14 cellular contexts compared by ENCODE assay signal in genomic region chr11:132114743-132115142, GRCh38.
DNase-seq lines count a peak whose midpoint lies in the region; ATAC-seq, FAIRE-seq and TF ChIP-seq lines count a peak whose summit lies in the region.
"Had no signal": no experiment of that assay in that cellular context is flagged by ENCODE, and none has a peak within 500 bp of the region (broad histone marks: within the 10 kb centered on the region; RNA-seq: fewer than 3 reads in every experiment).

No MANE protein-coding gene starts in this region.

- CTCF ChIA-PET in H1 (lab: Charles Lee; ENCODE audit: partially characterized antibody): interaction anchor here (0.6 to 5.1 kb wide), 32 partner anchors 9 to 949 kb away, joined by 3 to 51 read pairs (median 5); no protein-coding TSS in a partner anchor
- CTCF ChIA-PET in GM10248 (lab: Yijun Ruan, JAX): interaction anchor here (1.1 to 1.6 kb wide), 4 partner anchors 10 to 30 kb away, joined by 3 to 4 read pairs (median 3); no protein-coding TSS in a partner anchor

- no peak for TF ChIP-seq POLR2A in H1 (IDR thresholded peaks at IDR 0.05; ENCODE audit: control extremely low read depth in 1 of 2, low read depth in 2 of 2, low read length in 2 of 2)
- TF ChIP-seq POLR2A in tibial nerve (IDR thresholded peaks at IDR 0.05): no peak

- H3K4ac ChIP-seq in H1 (replicated peaks; ENCODE audit: insufficient read length, low read depth, low read length): no peak overlapping the region

- H3K79me2 ChIP-seq in H1 (ENCODE audit: control insufficient read depth in 1 of 2, insufficient read depth in 2 of 2, low read length in 2 of 2) (no peaks in the 10 kb centered on the region), osteoblast (ENCODE audit: insufficient read depth, low read length) (peaks cover 22% of the 10 kb centered on the region)

- DNase-seq in H1 (ENCODE audit: low read depth in 1 of 2, low spot score in 2 of 2) (no peak), kidney glomerular epithelial cell (lab: John Stamatoyannopoulos, UW) (peak; percentile 5), osteoblast (ENCODE audit: insufficient read length, low spot score, missing footprints) (no peak), tibial nerve (ENCODE audit: low spot score in 2 of 2) (no peak), hippocampal formation (lab: John Stamatoyannopoulos, UW) (no peak), GM10248 (ENCODE audit: extremely low spot score) (no peak), heart right ventricle (no peak)
- no peak for DNase-seq in activated T-helper 1 cell treated with anti-CD3 and anti-CD28 coated beads, Interleukin-12 subunit alpha, Interleukin-12 subunit beta, Interleukin-2, Interleukin-4 antibody, amounts not matched to agents 30 ng/mL and 10 ng/mL and 1 ng/mL, durations not matched to agents 14 hours and 24 hours and 36 hours (ENCODE audit: low spot score)
- DNase-seq: CD8-positive, alpha-beta T cell had no signal

- no peak overlapping the region for H2BK12ac ChIP-seq in H1 (ENCODE audit: low read depth, low read length)

- no peak for FAIRE-seq in H1 (lab: Jason Lieb, UNC)
- FAIRE-seq: A549, GM19239 had no signal

- H2BK120ac ChIP-seq in H1 (replicated peaks; ENCODE audit: low read depth, low read length): no peak overlapping the region

- H3K4me2 ChIP-seq in H1 (ENCODE audit: insufficient read depth in 1 of 2, low read depth in 2 of 2, low read length in 2 of 2) (no peak overlapping the region), osteoblast (ENCODE audit: insufficient read depth, low read length) (peak overlapping the region; percentile 29)
- H3K4me2 ChIP-seq: A549 had no signal

- TF ChIP-seq EP300 in H1 (IDR thresholded peaks at IDR 0.05; ENCODE audit: borderline replicate concordance in 1 of 2, low read depth in 2 of 2, low read length in 2 of 2) (no peak), tibial nerve (IDR thresholded peaks at IDR 0.05) (no peak)

- H3K4me1 ChIP-seq in H1 (replicated peaks in 1 of 4; ENCODE audit: control insufficient read depth in 3 of 4, insufficient read depth in 4 of 4, low read length in 3 of 4) (peaks cover 2 to 15% (median 12%) of the 10 kb centered on the region in 4 experiments; a peak in 6 of 7 replicates), osteoblast (ENCODE audit: insufficient read depth, low read length) (peaks cover 47% of the 10 kb centered on the region), tibial nerve (peaks cover 0 to 52% (median 27%) of the 10 kb centered on the region in 4 donors), heart right ventricle (peaks cover 0 to 6% (median 0%) of the 10 kb centered on the region in 9 donors)
- H3K4me1 ChIP-seq: A549, Caco-2 had no signal

- no peaks in the 10 kb centered on the region for H3K27me3 Mint-ChIP-seq in activated T-helper 1 cell treated with anti-CD3 and anti-CD28 coated beads, Interleukin-12 subunit alpha, Interleukin-12 subunit beta, Interleukin-2, Interleukin-4 antibody, amounts not matched to agents 30 ng/mL and 10 ng/mL and 1 ng/mL, durations not matched to agents 14 hours and 24 hours and 36 hours (ENCODE audit: insufficient read depth)

- POLR2A ChIA-PET in H1 (lab: Charles Lee; ENCODE audit: partially characterized antibody) (interaction anchor here (1.0 to 1.3 kb wide), 2 partner anchors 9 to 12 kb away, joined by 4 read pairs; no protein-coding TSS in a partner anchor), GM10248 (lab: Yijun Ruan, JAX) (no interaction called here)

- H3K18ac ChIP-seq in H1 (ENCODE audit: extremely low read depth, low read length): no peak overlapping the region

- H4K20me1 ChIP-seq in H1 (replicated peaks in 1 of 2; ENCODE audit: control insufficient read depth in 1 of 2, insufficient read depth in 2 of 2, low read length in 2 of 2) (no peaks in the 10 kb centered on the region), osteoblast (ENCODE audit: insufficient read depth, low read length) (no peaks in the 10 kb centered on the region)

- no peak overlapping the region for H3K27ac ChIP-seq in H1 (ENCODE audit: low read depth, low read length)
- peak overlapping the region; percentile 100 for H3K27ac ChIP-seq in osteoblast (ENCODE audit: low read depth, low read length)
- peak overlapping the region; percentile 75 to 94 (median 86) for H3K27ac ChIP-seq in tibial nerve
- no peak overlapping the region for H3K27ac ChIP-seq in heart right ventricle
- H3K27ac ChIP-seq: A549 had no signal

- no peak overlapping the region for H2BK15ac ChIP-seq in H1 (ENCODE audit: low read length)

- H3K14ac ChIP-seq in H1 (ENCODE audit: insufficient read length): no peak overlapping the region

- H4K5ac ChIP-seq in H1 (ENCODE audit: insufficient read length, low read depth, low read length): no peak overlapping the region

- TF ChIP-seq CTCF in H1 (IDR thresholded peaks at IDR 0.05; ENCODE audit: control extremely low read depth in 1 of 3, insufficient read depth in 1 of 3, low read depth in 1 of 3, low read length in 3 of 3): no peak
- no peak for TF ChIP-seq CTCF in osteoblast (IDR thresholded peaks at IDR 0.05; ENCODE audit: extremely low read depth, low read depth, low read length)
- no peak for TF ChIP-seq CTCF in tibial nerve (IDR thresholded peaks at IDR 0.05)
- no peak for TF ChIP-seq CTCF in GM10248 (IDR thresholded peaks at IDR 0.05; ENCODE audit: control extremely low read depth, extremely low read depth, low read depth, missing control alignments)
- TF ChIP-seq CTCF in heart right ventricle (IDR thresholded peaks at IDR 0.05): no peak

- H3K23ac ChIP-seq in H1 (ENCODE audit: insufficient read length): no peak overlapping the region

- H2BK20ac ChIP-seq in H1 (ENCODE audit: low read length): 0 out of 2 replicates have a peak overlapping the region, but pooled peaks have one; percentile 6

- H3K9me3 Mint-ChIP-seq in activated T-helper 1 cell treated with anti-CD3 and anti-CD28 coated beads, Interleukin-12 subunit alpha, Interleukin-12 subunit beta, Interleukin-2, Interleukin-4 antibody, amounts not matched to agents 30 ng/mL and 10 ng/mL and 1 ng/mL, durations not matched to agents 14 hours and 24 hours and 36 hours: peaks cover 4% of the 10 kb centered on the region
- H3K9me3 Mint-ChIP-seq: CD14-positive monocyte; CD8-positive, alpha-beta T cell had no signal

- H3K27me3 ChIP-seq in H1 (replicated peaks in 1 of 4; ENCODE audit: control insufficient read depth in 3 of 4, extremely low read depth in 1 of 4, insufficient read depth in 3 of 4, low read length in 3 of 4): no peaks in the 10 kb centered on the region
- H3K27me3 ChIP-seq in osteoblast (ENCODE audit: insufficient read depth, low read length): no peaks in the 10 kb centered on the region
- H3K27me3 ChIP-seq in tibial nerve: no peaks in the 10 kb centered on the region
- H3K27me3 ChIP-seq in heart right ventricle: peaks cover 0 to 15% (median 4%) of the 10 kb centered on the region in 7 donors

- no peak overlapping the region for H2AFZ ChIP-seq in H1 (ENCODE audit: low read length)
- no peak overlapping the region for H2AFZ ChIP-seq in osteoblast (ENCODE audit: low read length)

- H3K4me3 ChIP-seq in H1 (ENCODE audit: extremely low read depth in 1 of 4, insufficient read depth in 2 of 4, low read depth in 3 of 4, low read length in 4 of 4): no peak overlapping the region
- H3K4me3 ChIP-seq in osteoblast (ENCODE audit: insufficient read depth, low read length): no peak overlapping the region
- H3K4me3 ChIP-seq in tibial nerve: no peak overlapping the region
- no peak overlapping the region for H3K4me3 ChIP-seq in heart right ventricle
- H3K4me3 ChIP-seq: A549 had no signal

- no peak overlapping the region for H4K91ac ChIP-seq in H1 (replicated peaks; ENCODE audit: insufficient read length, low read length)

- H3K36me3 Mint-ChIP-seq in activated T-helper 1 cell treated with anti-CD3 and anti-CD28 coated beads, Interleukin-12 subunit alpha, Interleukin-12 subunit beta, Interleukin-2, Interleukin-4 antibody, amounts not matched to agents 30 ng/mL and 10 ng/mL and 1 ng/mL, durations not matched to agents 14 hours and 24 hours and 36 hours (ENCODE audit: low read depth): no peaks in the 10 kb centered on the region
- H3K36me3 Mint-ChIP-seq: CD14-positive monocyte; CD8-positive, alpha-beta T cell had no signal

- H3K23me2 ChIP-seq in H1 (ENCODE audit: low read depth, low read length): no peaks in the 10 kb centered on the region

- H4K8ac ChIP-seq in H1 (ENCODE audit: extremely low read depth, insufficient read depth, low read length): no peak overlapping the region

- 93% methylated on average over 3 of the region's 3 CpGs; no CpG with 5 or more reads in 1 of the 2 experiments for WGBS in H1 (ENCODE audit: extremely low coverage in 1 of 2, insufficient coverage in 1 of 2, insufficient read length in 1 of 2, insufficient replicate concordance in 2 of 2, low coverage in 1 of 2, low lambda C conversion rate in 2 of 2, missing lambda C conversion rate in 1 of 2), 2 experiments
- 68 to 70% methylated on average over 3 of the region's 3 CpGs for WGBS in tibial nerve, 2 donors
- WGBS in heart right ventricle, 2 donors: 67 to 69% methylated on average over 3 of the region's 3 CpGs

- H3K36me3 ChIP-seq in H1 (ENCODE audit: control insufficient read depth in 2 of 4, insufficient read depth in 4 of 4, low read length in 3 of 4): no peaks in the 10 kb centered on the region
- H3K36me3 ChIP-seq in osteoblast (ENCODE audit: insufficient read depth, low read length): no peaks in the 10 kb centered on the region
- H3K36me3 ChIP-seq in tibial nerve: no peaks in the 10 kb centered on the region
- no peaks in the 10 kb centered on the region for H3K36me3 ChIP-seq in heart right ventricle

- H2BK5ac ChIP-seq in H1 (ENCODE audit: low read depth, low read length): no peak overlapping the region

- H3K9me3 ChIP-seq in H1 (ENCODE audit: insufficient read depth in 2 of 2, low read depth in 1 of 2, low read length in 1 of 2): no peaks in the 10 kb centered on the region
- H3K9me3 ChIP-seq in osteoblast (ENCODE audit: low read depth, low read length): no peaks in the 10 kb centered on the region
- no peaks in the 10 kb centered on the region for H3K9me3 ChIP-seq in tibial nerve
- no peaks in the 10 kb centered on the region for H3K9me3 ChIP-seq in heart right ventricle
- H3K9me3 ChIP-seq: A549, Caco-2 had no signal

- no peaks in the 10 kb centered on the region for H3K4me1 Mint-ChIP-seq in activated T-helper 1 cell treated with anti-CD3 and anti-CD28 coated beads, Interleukin-12 subunit alpha, Interleukin-12 subunit beta, Interleukin-2, Interleukin-4 antibody, amounts not matched to agents 30 ng/mL and 10 ng/mL and 1 ng/mL, durations not matched to agents 14 hours and 24 hours and 36 hours (ENCODE audit: low read depth)

- no peak overlapping the region for H3K4me3 Mint-ChIP-seq in activated T-helper 1 cell treated with anti-CD3 and anti-CD28 coated beads, Interleukin-12 subunit alpha, Interleukin-12 subunit beta, Interleukin-2, Interleukin-4 antibody, amounts not matched to agents 30 ng/mL and 10 ng/mL and 1 ng/mL, durations not matched to agents 14 hours and 24 hours and 36 hours
- H3K4me3 Mint-ChIP-seq: CD14-positive monocyte; CD8-positive, alpha-beta T cell had no signal

- intact Hi-C loops in activated T-helper 1 cell treated with anti-CD3 and anti-CD28 coated beads, Interleukin-12 subunit alpha, Interleukin-12 subunit beta, Interleukin-2, Interleukin-4 antibody, amounts not matched to agents 30 ng/mL and 10 ng/mL and 1 ng/mL, durations not matched to agents 14 hours and 24 hours and 36 hours (cut with micrococcal nuclease): no loop called here
- intact Hi-C loops in heart right ventricle (cut with DNase I): loop anchor here in 9 of 10 donors (2.0 to 10.0 kb wide), 7 partner anchors 190 to 293 kb away; no protein-coding TSS in a partner anchor

- no peaks in the 10 kb centered on the region for H3K79me1 ChIP-seq in H1 (ENCODE audit: low read depth, low read length)

- H2AK5ac ChIP-seq in H1 (ENCODE audit: low read depth, low read length): no peak overlapping the region

- ATAC-seq in heart right ventricle: no peak
- ATAC-seq: A549; CD8-positive, alpha-beta T cell; HCT116 had no signal

- no peak overlapping the region for H3K27ac Mint-ChIP-seq in activated T-helper 1 cell treated with anti-CD3 and anti-CD28 coated beads, Interleukin-12 subunit alpha, Interleukin-12 subunit beta, Interleukin-2, Interleukin-4 antibody, amounts not matched to agents 30 ng/mL and 10 ng/mL and 1 ng/mL, durations not matched to agents 14 hours and 24 hours and 36 hours
- H3K27ac Mint-ChIP-seq: CD14-positive monocyte; CD8-positive, alpha-beta T cell had no signal

- no peak overlapping the region for H3K9ac ChIP-seq in H1 (replicated peaks in 1 of 4; ENCODE audit: extremely low read depth in 1 of 4, low read depth in 3 of 4, low read length in 3 of 4)

- H3K56ac ChIP-seq in H1 (replicated peaks; ENCODE audit: insufficient read length, low read depth, low read length): no peak overlapping the region

- no peak for TF ChIP-seq RAD21 in H1 (IDR thresholded peaks at IDR 0.05 in 1 of 2, conservative IDR thresholded peaks at IDR 0.05 in 1 of 2; ENCODE audit: low read depth in 2 of 2, low read length in 2 of 2)

Comparison
In these comparisons a context has a peak if more than half of its experiments do, and no peak if none do; other contexts are left out.
1. H3K27ac ChIP-seq: peak in osteoblast (single experiment) and tibial nerve (4 of 4); none in H1 (single experiment) and heart right ventricle (0 of 10).